ENCODE assay signal across 32 cellular contexts in genomic region chr5:33415811-33416354, GRCh38.
"Had no signal": no experiment of that assay in that cellular context is flagged by ENCODE, and none has a peak within 500 bp of the region (broad histone marks: within the 10 kb centered on the region; RNA-seq: fewer than 3 reads in every experiment).

No MANE protein-coding gene starts in this region.

- H3K9me3 ChIP-seq: body of pancreas, esophagus squamous epithelium, gastrocnemius medialis, heart left ventricle had no signal

- ATAC-seq: activated CD4-positive, alpha-beta T cell treated with anti-CD3 and anti-CD28 coated beads for 36 hours; activated CD8-positive, alpha-beta memory T cell treated with anti-CD3 and anti-CD28 coated beads, Interleukin-2, amount 10 ng/mL, durations not matched to agents 7 days and 5 days; activated CD8-positive, alpha-beta T cell treated with anti-CD3 and anti-CD28 coated beads, Interleukin-2, amount 10 ng/mL, durations not matched to agents 7 days and 5 days; activated naive CD8-positive, alpha-beta T cell treated with anti-CD3 and anti-CD28 coated beads, Interleukin-2, amount 50 U/mL, for 24 hours; body of pancreas; effector memory CD8-positive, alpha-beta T cell; gastrocnemius medialis; heart left ventricle had no signal

- H3K4me1 ChIP-seq: adrenal gland, body of pancreas, esophagus squamous epithelium, gastrocnemius medialis had no signal

- H3K27ac ChIP-seq: adrenal gland, body of pancreas, epithelial cell of prostate, esophagus squamous epithelium, gastrocnemius medialis, heart left ventricle had no signal

- H3K4me3 ChIP-seq: adrenal gland, body of pancreas, esophagus squamous epithelium, gastrocnemius medialis, heart left ventricle had no signal

- H3K36me3 ChIP-seq: adrenal gland, esophagus squamous epithelium, gastrocnemius medialis, heart left ventricle had no signal

- H3K27me3 ChIP-seq: adrenal gland, body of pancreas, esophagus squamous epithelium, gastrocnemius medialis, heart left ventricle had no signal

- DNase-seq: activated CD4-positive, alpha-beta memory T cell treated with anti-CD3 and anti-CD28 coated beads for 36 hours; activated CD4-positive, alpha-beta T cell treated with anti-CD3 and anti-CD28 coated beads for 36 hours; activated CD4-positive, alpha-beta T cell treated with anti-CD3 and anti-CD28 coated beads, Interleukin-2, amount 10 ng/mL, durations not matched to agents 24 days and 14 days; activated CD4-positive, CD25-positive, alpha-beta regulatory T cell; activated CD4-positive, CD25-positive, alpha-beta regulatory T cell treated with anti-CD3 and anti-CD28 coated beads, Interleukin-2, amount 50 U/mL, for 72 hours; activated CD8-positive, alpha-beta memory T cell treated with anti-CD3 and anti-CD28 coated beads, Interleukin-2, amount 10 ng/mL, durations not matched to agents 7 days and 5 days; activated CD8-positive, alpha-beta memory T cell treated with anti-CD3 and anti-CD28 coated beads, Interleukin-2, amount 50 U/mL, for 4 hours; activated CD8-positive, alpha-beta T cell treated with anti-CD3 and anti-CD28 coated beads, Interleukin-2, amount 10 ng/mL, durations not matched to agents 7 days and 5 days; activated effector memory CD4-positive, alpha-beta T cell treated with anti-CD3 and anti-CD28 coated beads, Interleukin-2, amount 50 U/mL, for 16 hours; activated naive CD4-positive, alpha-beta T cell treated with anti-CD3 and anti-CD28 coated beads for 36 hours; activated naive CD8-positive, alpha-beta T cell treated with anti-CD3 and anti-CD28 coated beads for 36 hours; activated naive CD8-positive, alpha-beta T cell treated with anti-CD3 and anti-CD28 coated beads, Interleukin-2, amount 50 U/mL, for 24 hours; activated T-cell treated with anti-CD3 and anti-CD28 coated beads, Interleukin-2, amount 50 U/mL, for 1 hour; activated T-cell treated with anti-CD3 and anti-CD28 coated beads, Interleukin-2, amount 50 U/mL, for 48 hours; adrenal gland; amygdala; aorta; body of pancreas; caudate nucleus; cortex of kidney; dermis blood vessel endothelial cell; effector CD4-positive, alpha-beta T cell; effector memory CD8-positive, alpha-beta T cell; esophagus squamous epithelium; foreskin fibroblast; gastrocnemius medialis; glutamatergic neuron; heart left ventricle; T-helper 2 cell had no signal

- FAIRE-seq: colon, endothelial cell of umbilical vein had no signal
